ENCODE assay signal across 11 cellular contexts in genomic region chr12:15050664-15051063, GRCh38.
DNase-seq lines count a peak whose midpoint lies in the region; ATAC-seq and TF ChIP-seq lines count a peak whose summit lies in the region.
"Had no signal": no experiment of that assay in that cellular context is flagged by ENCODE, and none has a peak within 500 bp of the region (broad histone marks: within the 10 kb centered on the region; RNA-seq: fewer than 3 reads in every experiment).

No MANE protein-coding gene starts in this region.

- no peaks in the 10 kb centered on the region for H4K20me1 ChIP-seq in DND-41 (ENCODE audit: insufficient read depth, low read length)

- H3K4me1 ChIP-seq in DND-41 (ENCODE audit: insufficient read depth, low read length): peaks cover 28% of the 10 kb centered on the region
- H3K4me1 ChIP-seq in right atrium auricular region: no peaks in the 10 kb centered on the region
- H3K4me1 ChIP-seq: Peyer's patch, testis had no signal

- H3K9ac ChIP-seq in DND-41 (ENCODE audit: low read depth, low read length): no peak overlapping the region

- TF ChIP-seq CTCF in DND-41 (IDR thresholded peaks at IDR 0.05; ENCODE audit: borderline replicate concordance, extremely low read depth, low read length, poor library complexity, severe bottlenecking) (no peak), right atrium auricular region (IDR thresholded peaks at IDR 0.05) (no peak)

- peak; percentile 99 for ATAC-seq in DND-41 (ENCODE audit: insufficient read depth, low read depth)
- ATAC-seq in GM21367 (IDR thresholded peaks at IDR 0.05; ENCODE audit: unreplicated experiment): peak; percentile 70
- no peak for ATAC-seq in GM19397 (IDR thresholded peaks at IDR 0.05; ENCODE audit: unreplicated experiment)

- H3K9me3 ChIP-seq in DND-41 (ENCODE audit: insufficient read depth, low read length, severe bottlenecking) (no peaks in the 10 kb centered on the region), right atrium auricular region (no peaks in the 10 kb centered on the region)
- H3K9me3 ChIP-seq: Peyer's patch, testis had no signal

- H3K4me3 ChIP-seq in DND-41 (ENCODE audit: low read depth in 1 of 2, low read length in 2 of 2): no peak overlapping the region
- H3K4me3 ChIP-seq in right atrium auricular region: no peak overlapping the region
- H3K4me3 ChIP-seq: Peyer's patch, testis had no signal

- no peaks in the 10 kb centered on the region for H3K79me2 ChIP-seq in DND-41 (ENCODE audit: insufficient read depth, low read length)

- no peaks in the 10 kb centered on the region for H3K36me3 ChIP-seq in DND-41 (ENCODE audit: insufficient read depth, low read length)
- H3K36me3 ChIP-seq in right atrium auricular region: no peaks in the 10 kb centered on the region
- H3K36me3 ChIP-seq: Peyer's patch had no signal

- DNase-seq in DND-41 (peak; percentile 62), OCI-M1 (lab: John Stamatoyannopoulos, UW) (peak; percentile 44), glomerular visceral epithelial cell (ENCODE audit: extremely low spot score) (peak; percentile 14), NCI-H748 (lab: John Stamatoyannopoulos, UW; ENCODE audit: unreplicated experiment) (no peak), right atrium auricular region (ENCODE audit: low spot score) (no peak)
- DNase-seq: foreskin melanocyte, Peyer's patch, posterior cingulate gyrus, testis had no signal

- H3K27me3 ChIP-seq in DND-41 (ENCODE audit: insufficient read depth, low read length, poor library complexity): no peaks in the 10 kb centered on the region
- H3K27me3 ChIP-seq in right atrium auricular region: no peaks in the 10 kb centered on the region
- H3K27me3 ChIP-seq: Peyer's patch, testis had no signal

- H3K4me2 ChIP-seq in DND-41 (ENCODE audit: insufficient read depth, low read length): peak overlapping the region; percentile 9; the same call in 1 of the 2 replicates

- H3K27ac ChIP-seq in DND-41 (ENCODE audit: low read length): peak overlapping the region; percentile 38; the same call in 1 of the 2 replicates
- H3K27ac ChIP-seq in right atrium auricular region: no peak overlapping the region
- H3K27ac ChIP-seq: Peyer's patch, testis had no signal

- no peak overlapping the region for H2AFZ ChIP-seq in DND-41 (ENCODE audit: low read depth, low read length)

Comparison
In these comparisons a context has a peak if more than half of its experiments do, and no peak if none do; other contexts are left out.
1. DNase-seq: peak in DND-41 (single experiment), OCI-M1 (single experiment) and glomerular visceral epithelial cell (single experiment); none in NCI-H748 (single experiment) and right atrium auricular region (single experiment).